Comparison of ENCODE assay signal across 7 cellular contexts in genomic region chr2:218893349-218894167, GRCh38. TPM values are rescaled to one million over a fixed set of nuclear protein-coding genes. Genes with fewer than 3 reads are reported as not detected.
DNase-seq lines count a peak whose midpoint lies in the region; ATAC-seq and TF ChIP-seq lines count a peak whose summit lies in the region.

No MANE protein-coding gene starts in this region.

- H3K4me2 ChIP-seq in GM23248 (ENCODE audit: unreplicated experiment), result peak overlapping the region; percentile 40

- peaks cover 31% of the 10 kb centered on the region for H3K27me3 ChIP-seq in GM23248 (replicated peaks; ENCODE audit: insufficient read depth)
- H3K27me3 ChIP-seq in RWPE2 (ENCODE audit: insufficient read depth, poor library complexity, severe bottlenecking), result no peaks in the 10 kb centered on the region
- peaks cover 0 to 9% of the 10 kb centered on the region in 2 donors for H3K27me3 ChIP-seq in esophagus (ENCODE audit: control insufficient read depth in 1 of 2, insufficient read depth in 2 of 2, low read length in 2 of 2)

- no peaks in the 10 kb centered on the region for H3K9me3 ChIP-seq in GM23248 (ENCODE audit: low read depth)
- no peaks in the 10 kb centered on the region for H3K9me3 ChIP-seq in RWPE2 (ENCODE audit: severe bottlenecking)
- H3K9me3 ChIP-seq in esophagus (ENCODE audit: control insufficient read depth in 2 of 2, insufficient read depth in 1 of 2, low read depth in 1 of 2, low read length in 1 of 2), result peaks cover 0 to 2% of the 10 kb centered on the region in 2 donors

- no peaks in the 10 kb centered on the region for H3F3A ChIP-seq in GM23248 (ENCODE audit: insufficient read depth)

- WGBS in GM23248 (ENCODE audit: low coverage in 1 of 2, low lambda C conversion rate in 2 of 2, missing lambda C conversion rate in 2 of 2), 2 experiments, result 73 to 74% methylated on average over 10 of the region's 10 CpGs
- 31 to 32% methylated on average over 10 of the region's 10 CpGs for WGBS in esophagus, 2 donors

- no peak for DNase-seq in GM23248
- DNase-seq in RWPE2 (ENCODE audit: low spot score), result no peak
- DNase-seq in HUDEP-2 (lab: John Stamatoyannopoulos, UW; ENCODE audit: unreplicated experiment in 76 of 76), result no peak

- no peaks in the 10 kb centered on the region for H3K4me1 ChIP-seq in GM23248 (ENCODE audit: insufficient read depth)
- H3K4me1 ChIP-seq in RWPE2 (ENCODE audit: insufficient read depth, poor library complexity, severe bottlenecking), result peaks cover 37% of the 10 kb centered on the region
- H3K4me1 ChIP-seq in esophagus (ENCODE audit: control insufficient read depth in 2 of 2, insufficient read depth in 2 of 2, low read length in 1 of 2), result peaks cover 5 to 49% of the 10 kb centered on the region in 2 donors

- H3K9ac ChIP-seq in GM23248, result no peak overlapping the region

- ATAC-seq in RWPE2 (ENCODE audit: low read depth), result no peak
- ATAC-seq in GM21423 (IDR thresholded peaks at IDR 0.05; ENCODE audit: unreplicated experiment), result no peak
- no peak for ATAC-seq in GM18858 (IDR thresholded peaks at IDR 0.05; ENCODE audit: unreplicated experiment)

- H2AFZ ChIP-seq in GM23248, result peak overlapping the region; percentile 29

- no peaks in the 10 kb centered on the region for H3K9me2 ChIP-seq in GM23248 (ENCODE audit: insufficient read depth)

- H3K79me2 ChIP-seq in GM23248 (ENCODE audit: insufficient read depth), result no peaks in the 10 kb centered on the region

- in situ Hi-C loops in GM23248 (cut with MboI), result no loop called here

- H3K36me3 ChIP-seq in GM23248 (ENCODE audit: low read depth) (no peaks in the 10 kb centered on the region), RWPE2 (ENCODE audit: low read depth) (no peaks in the 10 kb centered on the region), esophagus (ENCODE audit: control insufficient read depth in 2 of 2, insufficient read depth in 2 of 2, low read length in 1 of 2) (no peaks in the 10 kb centered on the region)

- H3K27ac ChIP-seq in GM23248, result no peak overlapping the region
- peak overlapping the region; percentile 72 for H3K27ac ChIP-seq in RWPE2 (ENCODE audit: poor library complexity, severe bottlenecking)
- peak overlapping the region; percentile 40 to 65 for H3K27ac ChIP-seq in esophagus (ENCODE audit: low read depth in 2 of 2, low read length in 1 of 2)
- H3K27ac ChIP-seq in skin epidermis, result peak overlapping the region in 20 of 21 experiments; percentile 2 to 93 (median 64)

- H3K4me3 ChIP-seq in GM23248, result peak overlapping the region; percentile 57
- H3K4me3 ChIP-seq in RWPE2 (ENCODE audit: severe bottlenecking), result peak overlapping the region; percentile 21
- peak overlapping the region in 1 of 2 donors; percentile 40 for H3K4me3 ChIP-seq in esophagus (ENCODE audit: low read depth in 1 of 2, low read length in 2 of 2)
- peak overlapping the region; percentile 11 to 45 (median 27) for H3K4me3 ChIP-seq in skin epidermis

- no peak for TF ChIP-seq CTCF in RWPE2 (IDR thresholded peaks at IDR 0.05; ENCODE audit: poor library complexity, severe bottlenecking)

- H4K20me1 ChIP-seq in GM23248 (ENCODE audit: insufficient read depth), result no peaks in the 10 kb centered on the region

RNA-seq across cellular contexts. Expression of gene WNT10A, which starts 12.9 kb away (rescaled TPM):
- total RNA-seq in GM23248 (2014; rRNA removed; shearing (Covaris generic)), result not detected in 2 replicates
- polyA plus RNA-seq in GM23248 (2016; fragmentation: Nextera tagmentation; extraction: Ambion mirVana), result not detected in 2 replicates
- polyA plus RNA-seq in esophagus, result 10 to 100 TPM in 1 of 2 donors, 1 to 10 TPM in 1; 9.6 to 13.7 TPM

RNA-seq across cellular contexts. Expression of gene WNT6, which starts 34.0 kb away (rescaled TPM):
- not detected in 2 replicates for total RNA-seq in GM23248 (2014; rRNA removed; shearing (Covaris generic))
- polyA plus RNA-seq in GM23248 (2016; fragmentation: Nextera tagmentation; extraction: Ambion mirVana) (not detected in 2 replicates), esophagus (under 1 TPM; 0.31 to 0.76 TPM)

Comparison
In these comparisons a context has a peak if more than half of its experiments do, and no peak if none do; other contexts are left out.
1. RNA of gene WNT10A, which starts 12.9 kb away (polyA plus RNA-seq): 9.6 to 13.7 TPM in esophagus; not detected in GM23248; every median in the first group is over 10 times any median in the second.